ENCODE assay signal across 28 cellular contexts in genomic region chrX:28670074-28670473, GRCh38.
A peak's percentile ranks its signal among the peaks of the same experiment; 100 is the strongest.
DNase-seq lines count a peak whose midpoint lies in the region; ATAC-seq, FAIRE-seq and TF ChIP-seq lines count a peak whose summit lies in the region.
"Had no signal": no experiment of that assay in that cellular context is flagged by ENCODE, and none has a peak within 500 bp of the region (broad histone marks: within the 10 kb centered on the region; RNA-seq: fewer than 3 reads in every experiment).

No MANE protein-coding gene starts in this region.

- BruUV-seq in HepG2 (replicated peaks; lab: Mats Ljungman, UMichigan) = no TSS peak

- no peak overlapping the region for H3K4me3 Mint-ChIP-seq in astrocyte (ENCODE audit: unreplicated experiment)
- H3K4me3 Mint-ChIP-seq: CD14-positive monocyte; CD4-positive, alpha-beta memory T cell; CD4-positive, CD25-positive, alpha-beta regulatory T cell; CD8-positive, alpha-beta memory T cell had no signal

- H3K18ac ChIP-seq in H1 (ENCODE audit: extremely low read depth, low read length) = no peak overlapping the region

- in situ Hi-C loops in HepG2 (cut with HindIII; ENCODE audit: extremely low pct_ligation_motif_present, low pct_unique_long_range_greater_than_20kb) = no loop called here

- H3K23ac ChIP-seq in H1 (ENCODE audit: insufficient read length) = no peak overlapping the region

- TF ChIP-seq EP300 in HepG2 (IDR thresholded peaks at IDR 0.05; ENCODE audit: low read depth in 2 of 2, low read length in 2 of 2) = no peak
- TF ChIP-seq EP300 in HepG2 (CRISPR knock-in tag; IDR thresholded peaks at IDR 0.05; ENCODE audit: borderline replicate concordance) = no peak
- no peak for TF ChIP-seq EP300 in H1 (IDR thresholded peaks at IDR 0.05; ENCODE audit: borderline replicate concordance in 1 of 2, low read depth in 2 of 2, low read length in 2 of 2)

- H3K36me3 Mint-ChIP-seq in astrocyte (ENCODE audit: low read depth, unreplicated experiment) = no peaks in the 10 kb centered on the region
- H3K36me3 Mint-ChIP-seq: CD14-positive monocyte; CD4-positive, alpha-beta memory T cell; CD4-positive, CD25-positive, alpha-beta regulatory T cell; CD8-positive, alpha-beta memory T cell had no signal

- H2BK12ac ChIP-seq in H1 (ENCODE audit: low read depth, low read length) = no peak overlapping the region

- no peak overlapping the region for H2BK20ac ChIP-seq in H1 (ENCODE audit: low read length)

- H3K4me2 ChIP-seq in HepG2 (ENCODE audit: low read depth, low read length) (no peak overlapping the region), astrocyte (ENCODE audit: low read length) (no peak overlapping the region), H1 (ENCODE audit: insufficient read depth in 1 of 2, low read depth in 2 of 2, low read length in 2 of 2) (no peak overlapping the region)
- H3K4me2 ChIP-seq: BLaER1 had no signal

- H2AFZ ChIP-seq in HepG2 (ENCODE audit: low read length) (no peak overlapping the region), astrocyte (ENCODE audit: low read depth, low read length) (no peak overlapping the region), H1 (ENCODE audit: low read length) (no peak overlapping the region)

- H4K91ac ChIP-seq in H1 (replicated peaks; ENCODE audit: insufficient read length, low read length) = no peak overlapping the region

- POLR2A ChIA-PET in HepG2 (lab: Yijun Ruan, JAX) = no interaction called here
- POLR2A ChIA-PET in H1 (lab: Charles Lee; ENCODE audit: partially characterized antibody) = no interaction called here

- no peak overlapping the region for H2AK5ac ChIP-seq in H1 (ENCODE audit: low read depth, low read length)

- TF ChIP-seq POLR2A in HepG2 (IDR thresholded peaks at IDR 0.05; ENCODE audit: insufficient read depth in 1 of 2, low read depth in 2 of 2, low read length in 2 of 2) (no peak), right lobe of liver (IDR thresholded peaks at IDR 0.05) (no peak), H1 (IDR thresholded peaks at IDR 0.05; ENCODE audit: control extremely low read depth in 1 of 2, low read depth in 2 of 2, low read length in 2 of 2) (no peak)

- 0% methylated on average over 1 of the region's 2 CpGs for WGBS in HepG2 (ENCODE audit: low lambda C conversion rate)
- 24% methylated on average over 2 of the region's 2 CpGs for WGBS in right lobe of liver (ENCODE audit: insufficient coverage, low coverage, low lambda C conversion rate, missing lambda C conversion rate)
- WGBS in H1 (ENCODE audit: extremely low coverage in 1 of 2, insufficient coverage in 1 of 2, insufficient read length in 1 of 2, insufficient replicate concordance in 2 of 2, low coverage in 1 of 2, low lambda C conversion rate in 2 of 2, missing lambda C conversion rate in 1 of 2), 2 experiments = 90% methylated on average over 2 of the region's 2 CpGs; no CpG with 5 or more reads in 1 of the 2 experiments

- intact Hi-C loops in HepG2 (cut with micrococcal nuclease; ENCODE audit: unreplicated experiment) (no loop called here), right lobe of liver (cut with DNase I) (no loop called here)

- H3K79me2 ChIP-seq in HepG2 (ENCODE audit: insufficient read depth, low read length) (no peaks in the 10 kb centered on the region), astrocyte (ENCODE audit: insufficient read depth, low read length) (no peaks in the 10 kb centered on the region), H1 (ENCODE audit: control insufficient read depth in 1 of 2, insufficient read depth in 2 of 2, low read length in 2 of 2) (no peaks in the 10 kb centered on the region)

- no peaks in the 10 kb centered on the region for H3K9me3 Mint-ChIP-seq in astrocyte (ENCODE audit: unreplicated experiment)

- H4K5ac ChIP-seq in H1 (ENCODE audit: insufficient read length, low read depth, low read length) = no peak overlapping the region

- H3K4me1 Mint-ChIP-seq in astrocyte (ENCODE audit: low read depth, unreplicated experiment) = peaks cover 4% of the 10 kb centered on the region
- H3K4me1 Mint-ChIP-seq: CD14-positive monocyte; CD4-positive, alpha-beta memory T cell; CD4-positive, CD25-positive, alpha-beta regulatory T cell; CD8-positive, alpha-beta memory T cell had no signal

- no peaks in the 10 kb centered on the region for H3K79me1 ChIP-seq in H1 (ENCODE audit: low read depth, low read length)

- DNase-seq in HepG2 (ENCODE audit: low spot score) (no peak), right lobe of liver (no peak), astrocyte (ENCODE audit: low read depth) (no peak), H1 (ENCODE audit: low read depth in 1 of 2, low spot score in 2 of 2) (no peak)
- no peak for DNase-seq in activated CD8-positive, alpha-beta memory T cell treated with anti-CD3 and anti-CD28 coated beads, Interleukin-2, amount 50 U/mL, for 4 hours
- DNase-seq in activated CD4-positive, alpha-beta T cell treated with anti-CD3 and anti-CD28 coated beads for 1 hour = no peak
- DNase-seq: ACHN; BE2C; C1 segment of cervical spinal cord; CD4-positive, alpha-beta memory T cell; CD4-positive, CD25-positive, alpha-beta regulatory T cell; CD8-positive, alpha-beta memory T cell; COR-L47; DMS 273 treated with DMSO at 0.1 percent for 48 hours; DMS153; DMS53; DMS79; DND-41; EL; GDM1 had no signal

- no peaks in the 10 kb centered on the region for H3K23me2 ChIP-seq in H1 (ENCODE audit: low read depth, low read length)

- H2BK120ac ChIP-seq in H1 (replicated peaks; ENCODE audit: low read depth, low read length) = no peak overlapping the region

- no peak for TF ChIP-seq CTCF in HepG2 (CRISPR knock-in tag; IDR thresholded peaks at IDR 0.05)
- no peak for TF ChIP-seq CTCF in right lobe of liver (IDR thresholded peaks at IDR 0.05)
- TF ChIP-seq CTCF in astrocyte (IDR thresholded peaks at IDR 0.05; ENCODE audit: insufficient read depth, low read depth, low read length) = no peak
- TF ChIP-seq CTCF in H1 (IDR thresholded peaks at IDR 0.05; ENCODE audit: control extremely low read depth in 1 of 3, insufficient read depth in 1 of 3, low read depth in 1 of 3, low read length in 3 of 3) = no peak

- H3K9me3 ChIP-seq in HepG2 (ENCODE audit: low read length) (no peaks in the 10 kb centered on the region), right lobe of liver (no peaks in the 10 kb centered on the region), astrocyte (ENCODE audit: insufficient read depth, low read depth, low read length) (no peaks in the 10 kb centered on the region), H1 (ENCODE audit: insufficient read depth in 2 of 2, low read depth in 1 of 2, low read length in 1 of 2) (no peaks in the 10 kb centered on the region)
- H3K9me3 ChIP-seq: BE2C, BLaER1 had no signal

- no peaks in the 10 kb centered on the region for H3K27me3 ChIP-seq in HepG2 (ENCODE audit: control insufficient read depth in 1 of 2, insufficient read depth in 2 of 2, low read length in 2 of 2)
- H3K27me3 ChIP-seq in right lobe of liver = no peaks in the 10 kb centered on the region
- H3K27me3 ChIP-seq in astrocyte (ENCODE audit: insufficient read depth, low read length) = no peaks in the 10 kb centered on the region
- no peaks in the 10 kb centered on the region for H3K27me3 ChIP-seq in H1 (replicated peaks in 1 of 4; ENCODE audit: control insufficient read depth in 3 of 4, extremely low read depth in 1 of 4, insufficient read depth in 3 of 4, low read length in 3 of 4)
- H3K27me3 ChIP-seq: BE2C, BLaER1 had no signal

- H2BK15ac ChIP-seq in H1 (ENCODE audit: low read length) = no peak overlapping the region

- no peaks in the 10 kb centered on the region for H3K4me1 ChIP-seq in HepG2 (ENCODE audit: insufficient read depth, low read length)
- no peaks in the 10 kb centered on the region for H3K4me1 ChIP-seq in right lobe of liver
- H3K4me1 ChIP-seq in astrocyte (ENCODE audit: insufficient read depth, low read length) = no peaks in the 10 kb centered on the region
- no peaks in the 10 kb centered on the region for H3K4me1 ChIP-seq in H1 (replicated peaks in 1 of 4; ENCODE audit: control insufficient read depth in 3 of 4, insufficient read depth in 4 of 4, low read length in 3 of 4)
- H3K4me1 ChIP-seq: BE2C, BLaER1 had no signal

- CTCF ChIA-PET in HepG2 (lab: Yijun Ruan, JAX; ENCODE audit: low intra/inter-chr PET ratio, low total read pairs) (no interaction called here), H1 (lab: Charles Lee; ENCODE audit: partially characterized antibody) (no interaction called here)

- H3K14ac ChIP-seq in H1 (ENCODE audit: insufficient read length) = no peak overlapping the region

- H3K27me3 Mint-ChIP-seq in astrocyte (ENCODE audit: low read depth, unreplicated experiment) = no peaks in the 10 kb centered on the region
- H3K27me3 Mint-ChIP-seq: CD4-positive, alpha-beta memory T cell; CD4-positive, CD25-positive, alpha-beta regulatory T cell had no signal

- H4K20me1 ChIP-seq in HepG2 (ENCODE audit: insufficient read depth, low read length) (no peaks in the 10 kb centered on the region), astrocyte (ENCODE audit: insufficient read depth, low read length) (no peaks in the 10 kb centered on the region), H1 (replicated peaks in 1 of 2; ENCODE audit: control insufficient read depth in 1 of 2, insufficient read depth in 2 of 2, low read length in 2 of 2) (no peaks in the 10 kb centered on the region)
- H4K20me1 ChIP-seq: BLaER1 had no signal

- H3K36me3 ChIP-seq in HepG2 (replicated peaks in 1 of 2; ENCODE audit: control insufficient read depth in 1 of 2, insufficient read depth in 2 of 2, low read length in 2 of 2) (no peaks in the 10 kb centered on the region), right lobe of liver (no peaks in the 10 kb centered on the region), astrocyte (ENCODE audit: insufficient read depth, low read length) (no peaks in the 10 kb centered on the region), H1 (ENCODE audit: control insufficient read depth in 2 of 4, insufficient read depth in 4 of 4, low read length in 3 of 4) (no peaks in the 10 kb centered on the region)
- H3K36me3 ChIP-seq: BE2C, BLaER1 had no signal

- H4K8ac ChIP-seq in H1 (ENCODE audit: extremely low read depth, insufficient read depth, low read length) = no peak overlapping the region

- FAIRE-seq in HepG2 (lab: Jason Lieb, UNC) (no peak), astrocyte (lab: Jason Lieb, UNC) (peak; percentile 66), H1 (lab: Jason Lieb, UNC) (no peak)
- FAIRE-seq: GM12878, GM12892, GM18507, GM19239 had no signal

- H3K4ac ChIP-seq in H1 (replicated peaks; ENCODE audit: insufficient read length, low read depth, low read length) = no peak overlapping the region

- H2BK5ac ChIP-seq in H1 (ENCODE audit: low read depth, low read length) = no peak overlapping the region

- H3K9ac ChIP-seq in HepG2 (ENCODE audit: insufficient read depth, low read depth, low read length) (no peak overlapping the region), astrocyte (ENCODE audit: low read length) (no peak overlapping the region), H1 (replicated peaks in 1 of 4; ENCODE audit: extremely low read depth in 1 of 4, low read depth in 3 of 4, low read length in 3 of 4) (no peak overlapping the region)
- H3K9ac ChIP-seq: BLaER1 had no signal

- H3K27ac ChIP-seq in HepG2 (ENCODE audit: extremely low read length, insufficient read depth, low read length) (no peak overlapping the region), right lobe of liver (no peak overlapping the region), astrocyte (ENCODE audit: low read depth, low read length) (no peak overlapping the region), H1 (ENCODE audit: low read depth, low read length) (no peak overlapping the region)
- H3K27ac ChIP-seq: 22Rv1, BLaER1 had no signal

- H3K27ac Mint-ChIP-seq in astrocyte (ENCODE audit: unreplicated experiment) = no peak overlapping the region
- H3K27ac Mint-ChIP-seq: CD14-positive monocyte; CD4-positive, alpha-beta memory T cell; CD4-positive, CD25-positive, alpha-beta regulatory T cell; CD8-positive, alpha-beta memory T cell had no signal

- ATAC-seq in HepG2 = no peak
- no peak for ATAC-seq in right lobe of liver
- no peak for ATAC-seq in HG03039 (IDR thresholded peaks at IDR 0.05; ENCODE audit: unreplicated experiment)
- ATAC-seq: GM12878 had no signal

- no peak for TF ChIP-seq RAD21 in HepG2 (CRISPR knock-in tag; IDR thresholded peaks at IDR 0.05)
- no peak for TF ChIP-seq RAD21 in H1 (IDR thresholded peaks at IDR 0.05 in 1 of 2, conservative IDR thresholded peaks at IDR 0.05 in 1 of 2; ENCODE audit: low read depth in 2 of 2, low read length in 2 of 2)

- H3K4me3 ChIP-seq in HepG2 (replicated peaks in 1 of 3; ENCODE audit: insufficient read depth in 1 of 3, low read depth in 2 of 3, low read length in 3 of 3) (no peak overlapping the region), right lobe of liver (no peak overlapping the region), astrocyte (ENCODE audit: insufficient read depth, low read depth, low read length) (no peak overlapping the region), H1 (ENCODE audit: extremely low read depth in 1 of 4, insufficient read depth in 2 of 4, low read depth in 3 of 4, low read length in 4 of 4) (no peak overlapping the region)
- H3K4me3 ChIP-seq: BLaER1, GM12878 had no signal

- no peak overlapping the region for H3K56ac ChIP-seq in H1 (replicated peaks; ENCODE audit: insufficient read length, low read depth, low read length)

Comparison
In these comparisons a context has a peak if more than half of its experiments do, and no peak if none do; other contexts are left out.
1. Of the 41 proteins assayed by ChIP-seq in both HepG2 and H1: peak only in HepG2: none; only in H1: none; in both: MAFK; in neither: 40.